ENCODE assay signal across 16 cellular contexts in the genomic region with DNA sequence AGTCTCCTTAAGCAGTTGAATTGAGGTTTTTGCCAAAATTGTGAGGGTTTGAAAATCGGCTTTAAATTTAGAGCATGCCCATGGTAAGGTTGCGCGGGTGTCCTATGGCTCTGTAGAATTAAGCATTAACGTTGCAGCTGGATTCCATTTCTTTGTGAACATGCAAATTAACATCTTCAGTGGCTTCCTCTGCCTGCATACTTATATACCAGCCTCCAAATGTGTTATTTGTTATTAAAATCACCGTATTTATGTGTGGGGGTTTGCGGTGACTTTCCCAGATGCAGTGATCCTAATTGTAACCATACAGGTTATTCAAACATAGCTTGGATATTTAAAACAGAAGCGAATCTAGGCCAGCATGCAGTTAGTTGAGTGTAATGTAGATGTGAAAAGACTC.
DNase-seq lines count a peak whose midpoint lies in the region; ATAC-seq and TF ChIP-seq lines count a peak whose summit lies in the region.
"Had no signal": no experiment of that assay in that cellular context is flagged by ENCODE, and none has a peak within 500 bp of the region (broad histone marks: within the 10 kb centered on the region; RNA-seq: fewer than 3 reads in every experiment).

No MANE protein-coding gene starts in this region.

- no peaks in the 10 kb centered on the region for H3K9me3 ChIP-seq in HUES6 (ENCODE audit: control insufficient read depth, insufficient read depth, low read depth, low read length)
- no peaks in the 10 kb centered on the region for H3K9me3 ChIP-seq in Panc1 (ENCODE audit: control insufficient read depth, insufficient read depth, low read depth, low read length)
- H3K9me3 ChIP-seq in iPS-15b (ENCODE audit: control insufficient read depth, insufficient read depth, low read length) = no peaks in the 10 kb centered on the region
- no peaks in the 10 kb centered on the region for H3K9me3 ChIP-seq in vagina
- no peaks in the 10 kb centered on the region for H3K9me3 ChIP-seq in Caco-2
- H3K9me3 ChIP-seq: SJCRH30 had no signal

- DNase-seq in Panc1 (ENCODE audit: low read depth, low spot score) = no peak
- DNase-seq in vagina (ENCODE audit: extremely low spot score in 2 of 2) = no peak
- DNase-seq in posterior cingulate gyrus = no peak
- no peak for DNase-seq in Caco-2
- no peak for DNase-seq in effector memory CD8-positive, alpha-beta T cell
- DNase-seq: CD8-positive, alpha-beta memory T cell; Kasumi-1; NCI-H1417 treated with DMSO at 0.1 percent for 48 hours; NCI-H2029 treated with DMSO at 0.1 percent for 48 hours; NCI-H510A treated with DMSO at 0.1 percent for 48 hours; RPMI8226; SJCRH30; SW 1271 had no signal

- H3K36me3 ChIP-seq in HUES6 (ENCODE audit: control insufficient read depth, insufficient read depth, low read length) (no peaks in the 10 kb centered on the region; the same call in 1 of the 2 replicates), Panc1 (ENCODE audit: control insufficient read depth, insufficient read depth, low read length) (no peaks in the 10 kb centered on the region; the same call in 1 of the 2 replicates), iPS-15b (ENCODE audit: control insufficient read depth, insufficient read depth, low read length) (no peaks in the 10 kb centered on the region), vagina (no peaks in the 10 kb centered on the region), Caco-2 (ENCODE audit: control insufficient read depth, insufficient read depth, low read length) (no peaks in the 10 kb centered on the region)
- H3K36me3 ChIP-seq: SJCRH30 had no signal

- POLR2A ChIA-PET in Panc1 (lab: Charles Lee) = interaction anchor here (1.5 kb wide), 1 partner anchor 10 kb away, joined by 3 read pairs; no protein-coding TSS in a partner anchor
- POLR2A ChIA-PET in Caco-2 (lab: Charles Lee) = interaction anchor here (0.5 kb wide), 1 partner anchor 967 kb away, joined by 4 read pairs; no protein-coding TSS in a partner anchor

- intact Hi-C loops in Panc1 (cut with micrococcal nuclease; ENCODE audit: unreplicated experiment) (no loop called here), vagina (cut with DNase I) (no loop called here), posterior cingulate gyrus (cut with DNase I) (no loop called here), Caco-2 (cut with micrococcal nuclease; ENCODE audit: unreplicated experiment) (no loop called here)

- H3K4me1 ChIP-seq in HUES6 (ENCODE audit: control insufficient read depth, insufficient read depth, low read length) (peaks cover 76% of the 10 kb centered on the region), Panc1 (ENCODE audit: control insufficient read depth, insufficient read depth, low read length) (peaks cover 69% of the 10 kb centered on the region), iPS-15b (ENCODE audit: control insufficient read depth, insufficient read depth, low read length) (peaks cover 51% of the 10 kb centered on the region), vagina (peaks cover 70% of the 10 kb centered on the region), Caco-2 (peaks cover 15% of the 10 kb centered on the region)

- no peak for TF ChIP-seq CTCF in Panc1 (IDR thresholded peaks at IDR 0.05)
- TF ChIP-seq CTCF in vagina (IDR thresholded peaks at IDR 0.05) = no peak
- TF ChIP-seq CTCF in Caco-2 (IDR thresholded peaks at IDR 0.05; ENCODE audit: insufficient read depth in 1 of 2, low read depth in 1 of 2, low read length in 1 of 2, severe bottlenecking in 1 of 2, unreplicated experiment in 1 of 2) = no peak

- ATAC-seq in Panc1 = no peak
- ATAC-seq in effector memory CD8-positive, alpha-beta T cell (replicated peaks) = no peak
- ATAC-seq: HCT116 had no signal

- no peak overlapping the region for H3K9ac ChIP-seq in HUES6 (ENCODE audit: low read length)
- peak overlapping the region; percentile 8 for H3K9ac ChIP-seq in iPS-15b (ENCODE audit: low read depth, low read length)

- CTCF ChIA-PET in Panc1 (lab: Charles Lee) (interaction anchor here (0.6 to 1.3 kb wide), 2 partner anchors 18 to 61 kb away, joined by 3 to 4 read pairs; no protein-coding TSS in a partner anchor), Caco-2 (lab: Charles Lee) (interaction anchor here (0.9 to 1.5 kb wide), 4 partner anchors 9 to 114 kb away, joined by 3 to 4 read pairs (median 3); partner anchors contain the start of gene TCF7L1)

- H3K27ac ChIP-seq in HUES6 (ENCODE audit: low read depth, low read length) = peak overlapping the region; percentile 17; the same call in 1 of the 2 replicates
- H3K27ac ChIP-seq in Panc1 (ENCODE audit: low read length) = peak overlapping the region; percentile 93
- H3K27ac ChIP-seq in vagina = peak overlapping the region; percentile 87
- H3K27ac ChIP-seq: SJCRH30 had no signal

- in situ Hi-C loops in Panc1 (cut with HindIII; ENCODE audit: low pct_unique_long_range_greater_than_20kb, low sequenced_read_pairs) = no loop called here

- no peak for TF ChIP-seq POLR2A in vagina (IDR thresholded peaks at IDR 0.05)

- no peak overlapping the region for H3K4me3 Mint-ChIP-seq in Caco-2 (ENCODE audit: unreplicated experiment)
- no peak overlapping the region for H3K4me3 Mint-ChIP-seq in effector memory CD8-positive, alpha-beta T cell
- H3K4me3 Mint-ChIP-seq: CD8-positive, alpha-beta memory T cell had no signal

- peaks cover 5% of the 10 kb centered on the region; the same call in 1 of the 2 replicates for H3K27me3 ChIP-seq in HUES6 (ENCODE audit: control insufficient read depth, insufficient read depth, low read length)
- no peaks in the 10 kb centered on the region for H3K27me3 ChIP-seq in Panc1 (ENCODE audit: control insufficient read depth, insufficient read depth, low read length)
- no peaks in the 10 kb centered on the region for H3K27me3 ChIP-seq in iPS-15b (ENCODE audit: control insufficient read depth, insufficient read depth, low read length)
- no peaks in the 10 kb centered on the region for H3K27me3 ChIP-seq in vagina
- H3K27me3 ChIP-seq in Caco-2 (replicated peaks; ENCODE audit: control insufficient read depth, insufficient read depth, low read length) = no peaks in the 10 kb centered on the region
- H3K27me3 ChIP-seq: SJCRH30 had no signal

- H3K4me3 ChIP-seq in HUES6 (ENCODE audit: low read depth, low read length) = peak overlapping the region; percentile 7; the same call in 1 of the 2 replicates
- H3K4me3 ChIP-seq in Panc1 (ENCODE audit: low read depth in 2 of 2, low read length in 2 of 2) = no peak overlapping the region
- H3K4me3 ChIP-seq in iPS-15b (ENCODE audit: low read depth, low read length) = peak overlapping the region; percentile 11
- H3K4me3 ChIP-seq in vagina = no peak overlapping the region
- H3K4me3 ChIP-seq in Caco-2 (ENCODE audit: low read depth, low read length) = no peak overlapping the region
- H3K4me3 ChIP-seq: SJCRH30 had no signal

- H3K9me3 Mint-ChIP-seq in Caco-2 (ENCODE audit: unreplicated experiment) = no peaks in the 10 kb centered on the region
- no peaks in the 10 kb centered on the region for H3K9me3 Mint-ChIP-seq in effector memory CD8-positive, alpha-beta T cell
- H3K9me3 Mint-ChIP-seq: CD8-positive, alpha-beta memory T cell had no signal

- H3K27me3 Mint-ChIP-seq in Caco-2 (ENCODE audit: insufficient read depth, unreplicated experiment) = no peaks in the 10 kb centered on the region
- H3K27me3 Mint-ChIP-seq in effector memory CD8-positive, alpha-beta T cell = peaks cover 23 to 34% of the 10 kb centered on the region in 2 donors

- H3K27ac Mint-ChIP-seq in Caco-2 (ENCODE audit: unreplicated experiment) = no peak overlapping the region
- H3K27ac Mint-ChIP-seq in effector memory CD8-positive, alpha-beta T cell = no peak overlapping the region
- H3K27ac Mint-ChIP-seq: CD8-positive, alpha-beta memory T cell had no signal

- H3K4me1 Mint-ChIP-seq in Caco-2 (ENCODE audit: low read depth, unreplicated experiment) = peaks cover 45% of the 10 kb centered on the region
- H3K4me1 Mint-ChIP-seq in effector memory CD8-positive, alpha-beta T cell (ENCODE audit: low read depth in 2 of 2) = no peaks in the 10 kb centered on the region
- H3K4me1 Mint-ChIP-seq: CD8-positive, alpha-beta memory T cell had no signal

- no TSS peak for BruUV-seq in Panc1 (replicated peaks; lab: Mats Ljungman, UMichigan)
- BruUV-seq in Caco-2 (replicated peaks; lab: Mats Ljungman, UMichigan) = no TSS peak

- H3K36me3 Mint-ChIP-seq in Caco-2 (ENCODE audit: insufficient read depth, unreplicated experiment) = no peaks in the 10 kb centered on the region
- H3K36me3 Mint-ChIP-seq in effector memory CD8-positive, alpha-beta T cell (ENCODE audit: insufficient read depth) = no peaks in the 10 kb centered on the region
- H3K36me3 Mint-ChIP-seq: CD8-positive, alpha-beta memory T cell had no signal

Comparison
In these comparisons a context has a peak if more than half of its experiments do, and no peak if none do; other contexts are left out.
1. H3K27ac ChIP-seq: peak in every context shown above with its lines; median percentile 93 in Panc1; 87 in vagina; 17 in HUES6.
2. H3K4me3 ChIP-seq: peak in HUES6 (single experiment) and iPS-15b (single experiment); none in Panc1 (0 of 2), vagina (0 of 2) and Caco-2 (single experiment).